Comparison of ENCODE assay signal across 21 cellular contexts in genomic region chr18:13639196-13639595, GRCh38.
DNase-seq lines count a peak whose midpoint lies in the region; ATAC-seq and TF ChIP-seq lines count a peak whose summit lies in the region.
"Had no signal": no experiment of that assay in that cellular context is flagged by ENCODE, and none has a peak within 500 bp of the region (broad histone marks: within the 10 kb centered on the region; RNA-seq: fewer than 3 reads in every experiment).

No MANE protein-coding gene starts in this region.

- H3K27ac ChIP-seq in endodermal cell (ENCODE audit: low read depth, low read length), result no peak overlapping the region
- peak overlapping the region; percentile 19 to 55 for H3K27ac ChIP-seq in right atrium auricular region
- peak overlapping the region; percentile 89 for H3K27ac ChIP-seq in substantia nigra (ENCODE audit: low read depth, low read length, poor library complexity, severe bottlenecking)
- H3K27ac ChIP-seq: C4-2B, KMS-11, PC-9, RWPE1, SJCRH30 had no signal

- ATAC-seq in HG03025 (IDR thresholded peaks at IDR 0.05; ENCODE audit: low FRiP score, unreplicated experiment), result no peak

- H3K36me3 ChIP-seq in endodermal cell (ENCODE audit: control insufficient read depth, insufficient read depth, low read length) (no peaks in the 10 kb centered on the region), right atrium auricular region (no peaks in the 10 kb centered on the region)
- H3K36me3 ChIP-seq: SJCRH30 had no signal

- TF ChIP-seq CTCF in endodermal cell (conservative IDR thresholded peaks at IDR 0.05) (no peak), right atrium auricular region (IDR thresholded peaks at IDR 0.05) (no peak)

- H3K9me3 ChIP-seq in endodermal cell (ENCODE audit: control insufficient read depth, low read length) (no peaks in the 10 kb centered on the region), right atrium auricular region (no peaks in the 10 kb centered on the region)
- H3K9me3 ChIP-seq: SJCRH30 had no signal

- no peak overlapping the region for H3K9ac ChIP-seq in endodermal cell (ENCODE audit: extremely low read depth, low read length, poor library complexity, severe bottlenecking)
- H3K9ac ChIP-seq: KMS-11 had no signal

- H3K36me3 Mint-ChIP-seq in endodermal cell (ENCODE audit: low read depth), result no peaks in the 10 kb centered on the region

- 93 to 98% methylated on average over 6 to 8 of the region's 8 CpGs for WGBS in endodermal cell (ENCODE audit: insufficient coverage in 1 of 2, insufficient read length in 1 of 2), 2 experiments

- H3K27ac Mint-ChIP-seq in endodermal cell, result no peak overlapping the region
- H3K27ac Mint-ChIP-seq: HFFc6 had no signal

- H3K27me3 ChIP-seq in endodermal cell (ENCODE audit: control insufficient read depth, insufficient read depth, low read length, poor library complexity, severe bottlenecking) (peaks cover 5% of the 10 kb centered on the region), right atrium auricular region (no peaks in the 10 kb centered on the region)
- H3K27me3 ChIP-seq: SJCRH30 had no signal

- H3K4me1 ChIP-seq in endodermal cell (ENCODE audit: control insufficient read depth, insufficient read depth, low read length), result no peaks in the 10 kb centered on the region
- H3K4me1 ChIP-seq in right atrium auricular region, result peaks cover 0 to 52% of the 10 kb centered on the region in 2 donors
- H3K4me1 ChIP-seq: SJCRH30 had no signal

- H3K4me1 Mint-ChIP-seq in endodermal cell, result no peaks in the 10 kb centered on the region

- no peak overlapping the region for H3K4me3 Mint-ChIP-seq in endodermal cell
- H3K4me3 Mint-ChIP-seq: HFFc6 had no signal

- H3K4me3 ChIP-seq in endodermal cell (ENCODE audit: low read length), result no peak overlapping the region
- H3K4me3 ChIP-seq in right atrium auricular region, result no peak overlapping the region
- H3K4me3 ChIP-seq: PC-9, SJCRH30 had no signal

- H3K27me3 Mint-ChIP-seq in endodermal cell (ENCODE audit: insufficient read depth), result peaks cover 54% of the 10 kb centered on the region

- no peaks in the 10 kb centered on the region for H3K9me3 Mint-ChIP-seq in endodermal cell

- peak; percentile 25 for DNase-seq in activated CD8-positive, alpha-beta memory T cell treated with anti-CD3 and anti-CD28 coated beads, Interleukin-2, amount 50 U/mL, for 48 hours
- DNase-seq in endodermal cell, result peak; percentile 22
- DNase-seq in right atrium auricular region (ENCODE audit: low spot score), result no peak
- peak in 3 of 49 donors; percentile 35 to 37 (median 37) for DNase-seq in substantia nigra (lab: John Stamatoyannopoulos, UW)
- no peak for DNase-seq in NCI-H1436 (lab: John Stamatoyannopoulos, UW)
- no peak for DNase-seq in stimulated activated naive CD4-positive, alpha-beta T cell (lab: John Stamatoyannopoulos, UW)
- DNase-seq: ACHN, DMS79, H7, HFFc6, MV-4-11, NCI-H187, NCI-H2107, NCI-H510A treated with DMSO at 0.1 percent for 48 hours, NCI-H82, PC-9, SJCRH30 had no signal

Comparison
In these comparisons a context has a peak if more than half of its experiments do, and no peak if none do; other contexts are left out.
1. DNase-seq: peak in activated CD8-positive, alpha-beta memory T cell treated with anti-CD3 and anti-CD28 coated beads, Interleukin-2, amount 50 U/mL, for 48 hours (single experiment) and endodermal cell (single experiment); none in right atrium auricular region (single experiment), NCI-H1436 (single experiment) and stimulated activated naive CD4-positive, alpha-beta T cell (0 of 6).